In genomic region chr16:88332921-88333644, GRCh38 we compare ENCODE assay signal across 7 cellular contexts. TPM values are rescaled to one million over a fixed set of nuclear protein-coding genes. Genes with fewer than 3 reads are reported as not detected.
DNase-seq lines count a peak whose midpoint lies in the region; TF ChIP-seq lines count a peak whose summit lies in the region.
"Not testable (repeated sequence)": the region's sequence is repeated elsewhere in the genome, so short reads cannot be mapped to it uniquely, and the experiment has no call there.

No MANE protein-coding gene starts in this region.

- in situ Hi-C loops in Caki2 (cut with HindIII; ENCODE audit: low pct_unique_long_range_greater_than_20kb, low sequenced_read_pairs): not testable (repeated sequence)

- not testable (repeated sequence) for TF ChIP-seq RAD21 in Ishikawa (IDR thresholded peaks at IDR 0.05; ENCODE audit: low read depth)

- DNase-seq in Caki2 (ENCODE audit: low read depth) (peak; percentile 80), SKM-1 treated with dmso at 0.1 percent for 144 hours (lab: John Stamatoyannopoulos, UW; ENCODE audit: unreplicated experiment) (peak; percentile 26), dedifferentiated amniotic fluid mesenchymal stem cell (ENCODE audit: extremely low spot score) (peak; percentile 59), hepatic stellate cell (ENCODE audit: low spot score) (peak; percentile 41)
- peak; percentile 68 for DNase-seq in activated effector memory CD4-positive, alpha-beta T cell treated with anti-CD3 and anti-CD28 coated beads, Interleukin-2, amount 50 U/mL, for 16 hours
- DNase-seq in stimulated activated CD4-positive, alpha-beta T cell treated with anti-CD3 and anti-CD28 coated beads, Interleukin-12 subunit alpha, Interleukin-12 subunit beta, amount 100 ng/mL, for 4 hours: peak; percentile 7

- peak; percentile 55; the same call in 1 of the 2 replicates for TF ChIP-seq EP300 in Ishikawa (IDR thresholded peaks at IDR 0.05; ENCODE audit: borderline replicate concordance)

TF ChIP-seq in Ishikawa, 13 proteins besides CTCF, POLR2A, EP300 and RAD21:
- TF ChIP-seq ZBTB7A (IDR thresholded peaks at IDR 0.05; ENCODE audit: low read depth): 0 out of 2 replicates have a peak, but pooled peaks have one; percentile 13
- peak; percentile 32; the same call in 1 of the 2 replicates for TF ChIP-seq MAX (IDR thresholded peaks at IDR 0.05)

RNA-seq across cellular contexts. Expression of gene ZNF469, which starts 49.7 kb away (rescaled TPM):
- total RNA-seq in Caki2 (2014; rRNA removed; shearing (Covaris generic); ENCODE audit: low replicate concordance): 1.6 and 1.7 TPM in 2 replicates

Comparison
In these comparisons a context has a peak if more than half of its experiments do, and no peak if none do; other contexts are left out.
1. Peak in every context shown above with its lines: DNase-seq.
2. DNase-seq: peak in every context shown above with its lines; median percentile 80 in Caki2; 68 in activated effector memory CD4-positive, alpha-beta T cell treated with anti-CD3 and anti-CD28 coated beads, Interleukin-2, amount 50 U/mL, for 16 hours; 59 in dedifferentiated amniotic fluid mesenchymal stem cell; 41 in hepatic stellate cell; 26 in SKM-1 treated with dmso at 0.1 percent for 144 hours; 7 in stimulated activated CD4-positive, alpha-beta T cell treated with anti-CD3 and anti-CD28 coated beads, Interleukin-12 subunit alpha, Interleukin-12 subunit beta, amount 100 ng/mL, for 4 hours.